Comparison of ENCODE assay signal across 2 cellular contexts in genomic region chr7:107867858-107868466, GRCh38.
TF ChIP-seq lines count a peak whose summit lies in the region.

No MANE protein-coding gene starts in this region.

TF ChIP-seq in liver, 16 proteins besides CTCF, POLR2A, EP300 and RAD21:
- no peak for TF ChIP-seq NR2F2 (IDR thresholded peaks at IDR 0.05)
- no peak for TF ChIP-seq MAX (IDR thresholded peaks at IDR 0.05)
- TF ChIP-seq YY1 (IDR thresholded peaks at IDR 0.05), result peak; percentile 20
- no peak for TF ChIP-seq GABPA (IDR thresholded peaks at IDR 0.05 in 1 of 2, conservative IDR thresholded peaks at IDR 0.05 in 1 of 2)
- peak in 1 of 2 donors; percentile 15 for TF ChIP-seq JUND (IDR thresholded peaks at IDR 0.05)
- no peak for TF ChIP-seq ATF3 (IDR thresholded peaks at IDR 0.05)
- TF ChIP-seq RXRA (IDR thresholded peaks at IDR 0.05), result peak in 1 of 2 donors; percentile 19
- peak; percentile 32 for TF ChIP-seq SP1 (IDR thresholded peaks at IDR 0.05)
- peak; percentile 72 to 81 for TF ChIP-seq HNF4A (conservative IDR thresholded peaks at IDR 0.05)
- no peak for TF ChIP-seq EGR1 (IDR thresholded peaks at IDR 0.05; ENCODE audit: low read depth in 2 of 2)
- TF ChIP-seq FOXA1 (IDR thresholded peaks at IDR 0.05), result no peak
- no peak for TF ChIP-seq TAF1 (conservative IDR thresholded peaks at IDR 0.05)
- TF ChIP-seq FOXA2 (IDR thresholded peaks at IDR 0.05), result no peak
- TF ChIP-seq, protein P1, sequence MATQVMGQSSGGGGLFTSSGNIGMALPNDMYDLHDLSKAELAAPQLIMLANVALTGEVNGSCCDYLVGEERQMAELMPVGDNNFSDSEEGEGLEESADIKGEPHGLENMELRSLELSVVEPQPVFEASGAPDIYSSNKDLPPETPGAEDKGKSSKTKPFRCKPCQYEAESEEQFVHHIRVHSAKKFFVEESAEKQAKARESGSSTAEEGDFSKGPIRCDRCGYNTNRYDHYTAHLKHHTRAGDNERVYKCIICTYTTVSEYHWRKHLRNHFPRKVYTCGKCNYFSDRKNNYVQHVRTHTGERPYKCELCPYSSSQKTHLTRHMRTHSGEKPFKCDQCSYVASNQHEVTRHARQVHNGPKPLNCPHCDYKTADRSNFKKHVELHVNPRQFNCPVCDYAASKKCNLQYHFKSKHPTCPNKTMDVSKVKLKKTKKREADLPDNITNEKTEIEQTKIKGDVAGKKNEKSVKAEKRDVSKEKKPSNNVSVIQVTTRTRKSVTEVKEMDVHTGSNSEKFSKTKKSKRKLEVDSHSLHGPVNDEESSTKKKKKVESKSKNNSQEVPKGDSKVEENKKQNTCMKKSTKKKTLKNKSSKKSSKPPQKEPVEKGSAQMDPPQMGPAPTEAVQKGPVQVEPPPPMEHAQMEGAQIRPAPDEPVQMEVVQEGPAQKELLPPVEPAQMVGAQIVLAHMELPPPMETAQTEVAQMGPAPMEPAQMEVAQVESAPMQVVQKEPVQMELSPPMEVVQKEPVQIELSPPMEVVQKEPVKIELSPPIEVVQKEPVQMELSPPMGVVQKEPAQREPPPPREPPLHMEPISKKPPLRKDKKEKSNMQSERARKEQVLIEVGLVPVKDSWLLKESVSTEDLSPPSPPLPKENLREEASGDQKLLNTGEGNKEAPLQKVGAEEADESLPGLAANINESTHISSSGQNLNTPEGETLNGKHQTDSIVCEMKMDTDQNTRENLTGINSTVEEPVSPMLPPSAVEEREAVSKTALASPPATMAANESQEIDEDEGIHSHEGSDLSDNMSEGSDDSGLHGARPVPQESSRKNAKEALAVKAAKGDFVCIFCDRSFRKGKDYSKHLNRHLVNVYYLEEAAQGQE (IDR thresholded peaks at IDR 0.05), result no peak
- TF ChIP-seq, protein P2, sequence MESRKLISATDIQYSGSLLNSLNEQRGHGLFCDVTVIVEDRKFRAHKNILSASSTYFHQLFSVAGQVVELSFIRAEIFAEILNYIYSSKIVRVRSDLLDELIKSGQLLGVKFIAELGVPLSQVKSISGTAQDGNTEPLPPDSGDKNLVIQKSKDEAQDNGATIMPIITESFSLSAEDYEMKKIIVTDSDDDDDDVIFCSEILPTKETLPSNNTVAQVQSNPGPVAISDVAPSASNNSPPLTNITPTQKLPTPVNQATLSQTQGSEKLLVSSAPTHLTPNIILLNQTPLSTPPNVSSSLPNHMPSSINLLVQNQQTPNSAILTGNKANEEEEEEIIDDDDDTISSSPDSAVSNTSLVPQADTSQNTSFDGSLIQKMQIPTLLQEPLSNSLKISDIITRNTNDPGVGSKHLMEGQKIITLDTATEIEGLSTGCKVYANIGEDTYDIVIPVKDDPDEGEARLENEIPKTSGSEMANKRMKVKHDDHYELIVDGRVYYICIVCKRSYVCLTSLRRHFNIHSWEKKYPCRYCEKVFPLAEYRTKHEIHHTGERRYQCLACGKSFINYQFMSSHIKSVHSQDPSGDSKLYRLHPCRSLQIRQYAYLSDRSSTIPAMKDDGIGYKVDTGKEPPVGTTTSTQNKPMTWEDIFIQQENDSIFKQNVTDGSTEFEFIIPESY (IDR thresholded peaks at IDR 0.05), result no peak
- no peak for TF ChIP-seq HNF4G (IDR thresholded peaks at IDR 0.05)
TF ChIP-seq in liver: peak in this region for 5.

TF ChIP-seq in HepG2, 621 proteins besides CTCF, POLR2A, EP300 and RAD21:
- TF ChIP-seq MED1 (CRISPR knock-in tag; IDR thresholded peaks at IDR 0.05) (no peak), ZNF749 (CRISPR knock-in tag; IDR thresholded peaks at IDR 0.05; ENCODE audit: borderline replicate concordance) (no peak), ZNF720 (CRISPR knock-in tag; IDR thresholded peaks at IDR 0.05) (no peak), SNAPC2 (CRISPR knock-in tag; IDR thresholded peaks at IDR 0.05) (no peak), HOXA9 (CRISPR knock-in tag; IDR thresholded peaks at IDR 0.05; ENCODE audit: borderline replicate concordance) (no peak), SIX4 (CRISPR knock-in tag; IDR thresholded peaks at IDR 0.05) (no peak), ATF7 (IDR thresholded peaks at IDR 0.05) (no peak), ATF7 (CRISPR knock-in tag; IDR thresholded peaks at IDR 0.05) (no peak), GZF1 (CRISPR knock-in tag; IDR thresholded peaks at IDR 0.05) (no peak), ZMYM3 (CRISPR knock-in tag; IDR thresholded peaks at IDR 0.05) (no peak), ZNF841 (CRISPR knock-in tag; IDR thresholded peaks at IDR 0.05; ENCODE audit: borderline replicate concordance) (no peak), ZNF317 (CRISPR knock-in tag; IDR thresholded peaks at IDR 0.05) (no peak), NFE2 (CRISPR knock-in tag; IDR thresholded peaks at IDR 0.05) (no peak), NFIC (IDR thresholded peaks at IDR 0.05; ENCODE audit: low read length) (no peak), ZNF446 (CRISPR knock-in tag; IDR thresholded peaks at IDR 0.05) (no peak), KLF9 (CRISPR knock-in tag; IDR thresholded peaks at IDR 0.05; ENCODE audit: low read depth) (no peak)
- TF ChIP-seq, protein P3, sequence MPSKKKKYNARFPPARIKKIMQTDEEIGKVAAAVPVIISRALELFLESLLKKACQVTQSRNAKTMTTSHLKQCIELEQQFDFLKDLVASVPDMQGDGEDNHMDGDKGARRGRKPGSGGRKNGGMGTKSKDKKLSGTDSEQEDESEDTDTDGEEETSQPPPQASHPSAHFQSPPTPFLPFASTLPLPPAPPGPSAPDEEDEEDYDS (CRISPR knock-in tag; IDR thresholded peaks at IDR 0.05), result no peak
- TF ChIP-seq, protein P4, sequence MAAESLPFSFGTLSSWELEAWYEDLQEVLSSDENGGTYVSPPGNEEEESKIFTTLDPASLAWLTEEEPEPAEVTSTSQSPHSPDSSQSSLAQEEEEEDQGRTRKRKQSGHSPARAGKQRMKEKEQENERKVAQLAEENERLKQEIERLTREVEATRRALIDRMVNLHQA (CRISPR knock-in tag; IDR thresholded peaks at IDR 0.05), result no peak
- TF ChIP-seq, protein P5, sequence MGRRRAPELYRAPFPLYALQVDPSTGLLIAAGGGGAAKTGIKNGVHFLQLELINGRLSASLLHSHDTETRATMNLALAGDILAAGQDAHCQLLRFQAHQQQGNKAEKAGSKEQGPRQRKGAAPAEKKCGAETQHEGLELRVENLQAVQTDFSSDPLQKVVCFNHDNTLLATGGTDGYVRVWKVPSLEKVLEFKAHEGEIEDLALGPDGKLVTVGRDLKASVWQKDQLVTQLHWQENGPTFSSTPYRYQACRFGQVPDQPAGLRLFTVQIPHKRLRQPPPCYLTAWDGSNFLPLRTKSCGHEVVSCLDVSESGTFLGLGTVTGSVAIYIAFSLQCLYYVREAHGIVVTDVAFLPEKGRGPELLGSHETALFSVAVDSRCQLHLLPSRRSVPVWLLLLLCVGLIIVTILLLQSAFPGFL (CRISPR knock-in tag; IDR thresholded peaks at IDR 0.05), result no peak
TF ChIP-seq in HepG2: peak in this region for 0.
